In genomic region chr2:30969006-30969405, GRCh38 we compare ENCODE assay signal across 1 cellular context.
TF ChIP-seq lines count a peak whose summit lies in the region.

No MANE protein-coding gene starts in this region.

TF ChIP-seq in H1, 55 proteins besides CTCF, POLR2A, EP300 and RAD21 (continued from another document):
- TF ChIP-seq GTF2F1 (IDR thresholded peaks at IDR 0.05; ENCODE audit: borderline replicate concordance, low read depth, low read length): no peak
- TF ChIP-seq CBX8 (IDR thresholded peaks at IDR 0.05; ENCODE audit: borderline replicate concordance, low read depth, low read length): no peak
- no peak for TF ChIP-seq CHD7 (IDR thresholded peaks at IDR 0.05; ENCODE audit: insufficient replicate concordance, low read length)
TF ChIP-seq in H1: peak in this region for 0.
